ENCODE assay signal across 33 cellular contexts in the genomic region with DNA sequence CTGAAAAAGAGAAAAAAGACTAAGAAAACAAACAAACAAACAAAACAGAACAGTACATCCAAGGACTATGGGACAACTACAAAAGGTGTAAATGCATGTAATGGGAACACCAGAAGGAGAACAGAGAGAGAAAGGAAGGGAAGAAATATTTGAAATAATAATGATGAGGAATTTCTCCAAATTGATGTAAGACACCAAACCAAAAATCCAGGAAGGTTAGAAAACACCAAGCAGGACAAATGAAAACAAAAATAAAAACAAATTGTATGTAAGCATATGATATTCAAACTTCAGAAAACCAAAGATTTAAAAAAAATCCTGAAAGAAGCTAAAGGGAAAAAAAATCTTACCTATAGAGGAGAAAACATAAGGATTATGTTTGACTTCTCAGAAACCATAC.
A peak's percentile ranks its signal among the peaks of the same experiment; 100 is the strongest.
DNase-seq lines count a peak whose midpoint lies in the region; ATAC-seq, FAIRE-seq and TF ChIP-seq lines count a peak whose summit lies in the region.
"Had no signal": no experiment of that assay in that cellular context is flagged by ENCODE, and none has a peak within 500 bp of the region (broad histone marks: within the 10 kb centered on the region; RNA-seq: fewer than 3 reads in every experiment).

No MANE protein-coding gene starts in this region.

- TF ChIP-seq RAD21 in A549 (conservative IDR thresholded peaks at IDR 0.05 in 1 of 2, IDR thresholded peaks at IDR 0.05 in 1 of 2) = no peak

- H3K27ac ChIP-seq in A549 (no peak overlapping the region), HEK293 (ENCODE audit: extremely low read depth, low read depth, low read length) (no peak overlapping the region), substantia nigra (ENCODE audit: low read depth, low read length, poor library complexity, severe bottlenecking) (no peak overlapping the region)
- H3K27ac ChIP-seq: 22Rv1; BLaER1; BLaER1 treated with 17β-estradiol and CSF1 and Interleukin-3, amounts not matched to agents 10 nM and 100 nM; C4-2B had no signal

- no peaks in the 10 kb centered on the region for H3K36me3 Mint-ChIP-seq in chondrocyte (ENCODE audit: low read depth)
- H3K36me3 Mint-ChIP-seq: CD14-positive monocyte; CD4-positive, alpha-beta memory T cell; CD4-positive, CD25-positive, alpha-beta regulatory T cell; CD8-positive, alpha-beta memory T cell; CD8-positive, alpha-beta T cell had no signal

- H3K4me1 Mint-ChIP-seq in chondrocyte (ENCODE audit: low read depth) = no peaks in the 10 kb centered on the region
- H3K4me1 Mint-ChIP-seq: B cell; CD14-positive monocyte; CD4-positive, alpha-beta memory T cell; CD4-positive, CD25-positive, alpha-beta regulatory T cell; CD8-positive, alpha-beta memory T cell had no signal

- CTCF ChIA-PET in A549 (lab: Yijun Ruan, JAX) = no interaction called here
- CTCF ChIA-PET in HEK293 (lab: Yijun Ruan, JAX) = interaction anchor here (0.6 kb wide), 1 partner anchor 550 kb away, joined by 3 read pairs; no protein-coding TSS in a partner anchor

- TF ChIP-seq EP300 in A549 (IDR thresholded peaks at IDR 0.05) = no peak

- no peaks in the 10 kb centered on the region for H3K9me3 ChIP-seq in A549
- H3K9me3 ChIP-seq in HEK293 (ENCODE audit: control insufficient read depth, insufficient read depth, low read depth, low read length) = no peaks in the 10 kb centered on the region
- H3K9me3 ChIP-seq: BE2C; BLaER1; BLaER1 treated with 17β-estradiol and CSF1 and Interleukin-3, amounts not matched to agents 10 nM and 100 nM; Caco-2 had no signal

- ATAC-seq in A549 (no peak), HG03175 (IDR thresholded peaks at IDR 0.05; ENCODE audit: unreplicated experiment) (no peak)
- ATAC-seq: CD8-positive, alpha-beta T cell had no signal

- POLR2A ChIA-PET in A549 (lab: Yijun Ruan, JAX) (no interaction called here), HEK293 (lab: Yijun Ruan, JAX) (no interaction called here)

- no peaks in the 10 kb centered on the region for H3K27me3 Mint-ChIP-seq in chondrocyte (ENCODE audit: low read depth)
- H3K27me3 Mint-ChIP-seq: CD8-positive, alpha-beta memory T cell had no signal

- TF ChIP-seq CTCF in A549 (IDR thresholded peaks at IDR 0.05) (no peak), HEK293 (tag by site-specific recombination; IDR thresholded peaks at IDR 0.05) (no peak), chondrocyte (IDR thresholded peaks at IDR 0.05) (no peak)

- H3K27ac Mint-ChIP-seq in chondrocyte (ENCODE audit: unreplicated experiment) = peak overlapping the region; percentile 32
- H3K27ac Mint-ChIP-seq: B cell; CD14-positive monocyte; CD4-positive, alpha-beta memory T cell; CD4-positive, alpha-beta T cell; CD4-positive, CD25-positive, alpha-beta regulatory T cell; CD8-positive, alpha-beta memory T cell; CD8-positive, alpha-beta T cell had no signal

- FAIRE-seq in A549 (lab: Jason Lieb, UNC) (peak; percentile 18), GM12891 (lab: Jason Lieb, UNC) (no peak)
- FAIRE-seq: D721Med had no signal

- no peak overlapping the region for H3K4me2 ChIP-seq in A549
- H3K4me2 ChIP-seq: BLaER1; BLaER1 treated with 17β-estradiol and CSF1 and Interleukin-3, amounts not matched to agents 10 nM and 100 nM had no signal

- no peaks in the 10 kb centered on the region; a peak in 1 of 3 replicates for H3K36me3 ChIP-seq in HEK293 (ENCODE audit: control insufficient read depth in 2 of 2, insufficient read depth in 1 of 2, low read length in 2 of 2)
- H3K36me3 ChIP-seq: BE2C; BLaER1; BLaER1 treated with 17β-estradiol and CSF1 and Interleukin-3, amounts not matched to agents 10 nM and 100 nM had no signal

- H3K9me3 Mint-ChIP-seq in chondrocyte (ENCODE audit: low read depth) = peaks cover 7% of the 10 kb centered on the region
- H3K9me3 Mint-ChIP-seq: CD4-positive, alpha-beta T cell; CD8-positive, alpha-beta T cell had no signal

- H3K4me3 ChIP-seq in A549 (no peak overlapping the region), HEK293 (ENCODE audit: low read depth, low read length) (no peak overlapping the region)
- H3K4me3 ChIP-seq: BLaER1; BLaER1 treated with 17β-estradiol and CSF1 and Interleukin-3, amounts not matched to agents 10 nM and 100 nM had no signal

- DNase-seq in A549 (ENCODE audit: low read depth in 1 of 2, low spot score in 1 of 2) (no peak), chondrocyte (ENCODE audit: low spot score) (no peak), substantia nigra (lab: John Stamatoyannopoulos, UW) (no peak), GM12891 (ENCODE audit: insufficient read length, low spot score) (no peak)
- DNase-seq: 8988T; ACHN; AML-193; BE2C; C1 segment of cervical spinal cord; Caco-2; Calu3; CD4-positive, alpha-beta memory T cell; CD4-positive, alpha-beta T cell; CD4-positive, CD25-positive, alpha-beta regulatory T cell; CD8-positive, alpha-beta memory T cell; CD8-positive, alpha-beta T cell; COR-L47; DMS 273 treated with DMSO at 0.1 percent for 48 hours; DMS153; DMS53; DMS79; DMS79 treated with DMSO at 0.1 percent for 48 hours; DND-41; EL had no signal

- TF ChIP-seq POLR2A in A549 (IDR thresholded peaks at IDR 0.05; ENCODE audit: low read length) = no peak
- TF ChIP-seq POLR2A in GM12891 (IDR thresholded peaks at IDR 0.05; ENCODE audit: low read depth, low read length) = no peak

- no peak overlapping the region for H3K4me3 Mint-ChIP-seq in chondrocyte (ENCODE audit: unreplicated experiment)
- H3K4me3 Mint-ChIP-seq: B cell; CD14-positive monocyte; CD4-positive, alpha-beta memory T cell; CD4-positive, alpha-beta T cell; CD4-positive, CD25-positive, alpha-beta regulatory T cell; CD8-positive, alpha-beta memory T cell; CD8-positive, alpha-beta T cell had no signal

- H3K4me1 ChIP-seq in A549 (no peaks in the 10 kb centered on the region), HEK293 (ENCODE audit: control insufficient read depth, insufficient read depth, low read length) (no peaks in the 10 kb centered on the region)
- H3K4me1 ChIP-seq: Caco-2 had no signal

TF ChIP-seq in A549, 52 proteins besides CTCF, POLR2A, EP300 and RAD21:
- no peak for TF ChIP-seq BHLHE40 (IDR thresholded peaks at IDR 0.05; ENCODE audit: low read depth, low read length)

TF ChIP-seq in HEK293, 187 proteins besides CTCF, POLR2A, EP300 and RAD21:
- TF ChIP-seq ZNF558 (tag by site-specific recombination; IDR thresholded peaks at IDR 0.05) (peak; percentile 95), SALL2 (tag by site-specific recombination; IDR thresholded peaks at IDR 0.05; ENCODE audit: borderline replicate concordance) (no peak)

TF ChIP-seq in GM12891, 5 proteins besides CTCF, POLR2A, EP300 and RAD21:
- TF ChIP-seq POU2F2 (IDR thresholded peaks at IDR 0.05; ENCODE audit: low read depth, low read length) (no peak), SPI1 (IDR thresholded peaks at IDR 0.05; ENCODE audit: low read depth, low read length) (no peak), TAF1 (IDR thresholded peaks at IDR 0.05; ENCODE audit: low read depth, low read length) (no peak), PAX5 (IDR thresholded peaks at IDR 0.05; ENCODE audit: insufficient read depth, low read length, severe bottlenecking) (no peak), POLR2AphosphoS5 (IDR thresholded peaks at IDR 0.05; ENCODE audit: low read depth, low read length) (no peak)
